ENCODE assay signal across 8 cellular contexts in genomic region chr9:33130501-33130900, GRCh38. TPM values are rescaled to one million over a fixed set of nuclear protein-coding genes. Genes with fewer than 3 reads are reported as not detected.
A peak's percentile ranks its signal among the peaks of the same experiment; 100 is the strongest.
DNase-seq lines count a peak whose midpoint lies in the region; ATAC-seq and TF ChIP-seq lines count a peak whose summit lies in the region.

No MANE protein-coding gene starts in this region.

- peak; percentile 71 for ATAC-seq in GM19035 (IDR thresholded peaks at IDR 0.05; ENCODE audit: unreplicated experiment)
- peak; percentile 62 for ATAC-seq in HG03159 (IDR thresholded peaks at IDR 0.05; ENCODE audit: unreplicated experiment)
- peak; percentile 98 for ATAC-seq in activated T-helper 17 cell treated with anti-CD3 and anti-CD28 coated beads, Interleukin-2, amount 50 U/mL, for 72 hours (replicated peaks)
- peak; percentile 83 to 93 (median 86) for ATAC-seq in natural killer cell
- no peak for ATAC-seq in aorta (ENCODE audit: low FRiP score)

- no peak overlapping the region for H3K4me3 ChIP-seq in aorta (ENCODE audit: low read length in 2 of 2)

- intact Hi-C loops in natural killer cell (cut with micrococcal nuclease) (loop anchor here (1.0 kb wide), 1 partner anchor 34 kb away; no protein-coding TSS in a partner anchor), aorta (cut with DNase I) (no loop called here)

- H3K36me3 ChIP-seq in aorta (ENCODE audit: control insufficient read depth in 1 of 2, insufficient read depth in 2 of 2, low read length in 1 of 2) = peaks cover 0 to 6% of the 10 kb centered on the region in 2 donors

- H3K4me1 ChIP-seq in aorta (ENCODE audit: control insufficient read depth in 1 of 2, insufficient read depth in 2 of 2, low read length in 2 of 2) = peaks cover 2 to 7% of the 10 kb centered on the region in 2 donors

- no peaks in the 10 kb centered on the region for H3K9me3 ChIP-seq in aorta (ENCODE audit: control insufficient read depth, low read length)

- TF ChIP-seq CTCF in C4-2B (conservative IDR thresholded peaks at IDR 0.05) (no peak), natural killer cell (IDR thresholded peaks at IDR 0.05) (no peak)

- H3K27me3 Mint-ChIP-seq in activated T-helper 17 cell treated with anti-CD3 and anti-CD28 coated beads, Interleukin-2, amount 50 U/mL, for 72 hours = no peaks in the 10 kb centered on the region
- H3K27me3 Mint-ChIP-seq in natural killer cell (ENCODE audit: low read depth in 2 of 2) = no peaks in the 10 kb centered on the region

- H3K27ac Mint-ChIP-seq in activated T-helper 17 cell treated with anti-CD3 and anti-CD28 coated beads, Interleukin-2, amount 50 U/mL, for 72 hours = peak overlapping the region; percentile 98
- H3K27ac Mint-ChIP-seq in natural killer cell = peak overlapping the region; percentile 97 to 98

- WGBS in aorta, 2 donors = 64 to 68% methylated on average over 5 of the region's 5 CpGs

- DNase-seq in natural killer cell (peak; percentile 49), ureter (ENCODE audit: low spot score) (no peak), cerebellar nuclear complex (lab: John Stamatoyannopoulos, UW) (no peak), aorta (no peak)

- H3K27ac ChIP-seq in C4-2B = peak overlapping the region; percentile 59
- H3K27ac ChIP-seq in aorta (ENCODE audit: low read depth in 1 of 2, low read length in 2 of 2) = no peak overlapping the region

- H3K4me3 Mint-ChIP-seq in activated T-helper 17 cell treated with anti-CD3 and anti-CD28 coated beads, Interleukin-2, amount 50 U/mL, for 72 hours = peak overlapping the region; percentile 81
- H3K4me3 Mint-ChIP-seq in natural killer cell = peak overlapping the region; percentile 88

- H3K9me3 Mint-ChIP-seq in activated T-helper 17 cell treated with anti-CD3 and anti-CD28 coated beads, Interleukin-2, amount 50 U/mL, for 72 hours = no peaks in the 10 kb centered on the region
- H3K9me3 Mint-ChIP-seq in natural killer cell = no peaks in the 10 kb centered on the region

- H3K36me3 Mint-ChIP-seq in activated T-helper 17 cell treated with anti-CD3 and anti-CD28 coated beads, Interleukin-2, amount 50 U/mL, for 72 hours (ENCODE audit: low read depth) = peaks cover 94% of the 10 kb centered on the region
- peaks cover 28% of the 10 kb centered on the region for H3K36me3 Mint-ChIP-seq in natural killer cell

- peaks cover 37% of the 10 kb centered on the region for H3K4me1 Mint-ChIP-seq in activated T-helper 17 cell treated with anti-CD3 and anti-CD28 coated beads, Interleukin-2, amount 50 U/mL, for 72 hours
- H3K4me1 Mint-ChIP-seq in natural killer cell = peaks cover 75 to 87% of the 10 kb centered on the region in 2 donors

- H3K27me3 ChIP-seq in aorta (ENCODE audit: control insufficient read depth in 1 of 2, insufficient read depth in 2 of 2, low read length in 1 of 2) = no peaks in the 10 kb centered on the region

RNA-seq across cellular contexts. Expression of gene B4GALT1, which starts 36.6 kb away (rescaled TPM):
- 10 to 100 TPM; 45.4 to 57.9 TPM for total RNA-seq in activated T-helper 17 cell treated with anti-CD3 and anti-CD28 coated beads, Interleukin-2, amount 50 U/mL, for 72 hours
- 100 to 1,000 TPM; 122 to 143 (median 128) TPM for total RNA-seq in natural killer cell
- total RNA-seq in ureter = 107 TPM
- 10 to 100 TPM; 74.5 to 95.6 TPM for total RNA-seq in aorta
- 10 to 100 TPM; 15.2 to 36.0 TPM for polyA plus RNA-seq in aorta

RNA-seq across cellular contexts. Expression of gene SMU1, which starts 54.0 kb away (rescaled TPM):
- total RNA-seq in activated T-helper 17 cell treated with anti-CD3 and anti-CD28 coated beads, Interleukin-2, amount 50 U/mL, for 72 hours = 10 to 100 TPM; 24.2 to 30.9 TPM
- 10 to 100 TPM; 21.9 to 23.2 (median 22.1) TPM for total RNA-seq in natural killer cell
- total RNA-seq in ureter = 22.8 TPM
- total RNA-seq in aorta = 10 to 100 TPM; 15.8 to 18.7 TPM
- 1 to 10 TPM; 8.3 to 8.5 TPM for polyA plus RNA-seq in aorta
